ENCODE assay signal across 14 cellular contexts in genomic region chr12:90958995-90959394, GRCh38. TPM values are rescaled to one million over a fixed set of nuclear protein-coding genes. Genes with fewer than 3 reads are reported as not detected.
DNase-seq lines count a peak whose midpoint lies in the region; TF ChIP-seq lines count a peak whose summit lies in the region.
"Had no signal": no experiment of that assay in that cellular context is flagged by ENCODE, and none has a peak within 500 bp of the region (broad histone marks: within the 10 kb centered on the region; RNA-seq: fewer than 3 reads in every experiment).

No MANE protein-coding gene starts in this region.

- peak overlapping the region; percentile 30 for H3K4me2 ChIP-seq in osteoblast (ENCODE audit: insufficient read depth, low read length)

- H3K36me3 ChIP-seq in osteoblast (ENCODE audit: insufficient read depth, low read length), result no peaks in the 10 kb centered on the region
- H3K36me3 ChIP-seq: left ventricle myocardium inferior, neutrophil, upper lobe of left lung had no signal

- no peaks in the 10 kb centered on the region for H3K4me1 ChIP-seq in osteoblast (ENCODE audit: insufficient read depth, low read length)
- H3K4me1 ChIP-seq: left ventricle myocardium inferior, upper lobe of left lung had no signal

- H2AFZ ChIP-seq in osteoblast (ENCODE audit: low read length), result peak overlapping the region; percentile 70

- H3K27ac Mint-ChIP-seq in activated naive CD8-positive, alpha-beta T cell treated with anti-CD3 and anti-CD28 coated beads for 36 hours, result no peak overlapping the region

- no peak overlapping the region for H3K4me3 Mint-ChIP-seq in activated naive CD8-positive, alpha-beta T cell treated with anti-CD3 and anti-CD28 coated beads for 36 hours

- no peak overlapping the region for H3K27ac ChIP-seq in osteoblast (ENCODE audit: low read depth, low read length)
- H3K27ac ChIP-seq: 22Rv1, left ventricle myocardium inferior, neutrophil, upper lobe of left lung had no signal

- no peaks in the 10 kb centered on the region for H3K79me2 ChIP-seq in osteoblast (ENCODE audit: insufficient read depth, low read length)

- H3K9me3 Mint-ChIP-seq in activated naive CD8-positive, alpha-beta T cell treated with anti-CD3 and anti-CD28 coated beads for 36 hours, result no peaks in the 10 kb centered on the region

- H3K9me3 ChIP-seq in osteoblast (ENCODE audit: low read depth, low read length), result no peaks in the 10 kb centered on the region
- H3K9me3 ChIP-seq: left ventricle myocardium inferior, neutrophil, upper lobe of left lung had no signal

- DNase-seq in DMS 273 (lab: John Stamatoyannopoulos, UW; ENCODE audit: unreplicated experiment) (peak; percentile 2), DMS 273 treated with DMSO at 0.1 percent for 48 hours (lab: John Stamatoyannopoulos, UW) (no peak), M059J (ENCODE audit: low read depth) (peak; percentile 23), dermis blood vessel endothelial cell (peak; percentile 23), osteoblast (ENCODE audit: insufficient read length, low spot score, missing footprints) (peak; percentile 86), NCI-H2196 (lab: John Stamatoyannopoulos, UW; ENCODE audit: unreplicated experiment) (no peak), NCI-H2107 (lab: John Stamatoyannopoulos, UW) (no peak)
- DNase-seq in activated naive CD8-positive, alpha-beta T cell treated with anti-CD3 and anti-CD28 coated beads for 36 hours, result no peak
- DNase-seq: activated CD4-positive, alpha-beta T cell treated with anti-CD3 and anti-CD28 coated beads, Interleukin-2, amount 50 U/mL, for 4 hours; left ventricle myocardium inferior; upper lobe of left lung had no signal

- H3K4me3 ChIP-seq in osteoblast (ENCODE audit: insufficient read depth, low read length), result no peak overlapping the region
- H3K4me3 ChIP-seq: left ventricle myocardium inferior, upper lobe of left lung had no signal

- H3K4me1 Mint-ChIP-seq in activated naive CD8-positive, alpha-beta T cell treated with anti-CD3 and anti-CD28 coated beads for 36 hours, result no peaks in the 10 kb centered on the region

- no peaks in the 10 kb centered on the region for H4K20me1 ChIP-seq in osteoblast (ENCODE audit: insufficient read depth, low read length)

- no peaks in the 10 kb centered on the region for H3K27me3 ChIP-seq in osteoblast (ENCODE audit: insufficient read depth, low read length)
- H3K27me3 ChIP-seq: neutrophil, upper lobe of left lung had no signal

- H3K36me3 Mint-ChIP-seq in activated naive CD8-positive, alpha-beta T cell treated with anti-CD3 and anti-CD28 coated beads for 36 hours, result no peaks in the 10 kb centered on the region

- TF ChIP-seq CTCF in osteoblast (IDR thresholded peaks at IDR 0.05; ENCODE audit: extremely low read depth, low read depth, low read length), result no peak

- H3K27me3 Mint-ChIP-seq in activated naive CD8-positive, alpha-beta T cell treated with anti-CD3 and anti-CD28 coated beads for 36 hours, result peaks cover 3% of the 10 kb centered on the region

RNA-seq across cellular contexts. Expression of gene CCER1, which starts 4.0 kb away (rescaled TPM):
- total RNA-seq in M059J (2014; rRNA removed; shearing (Covaris generic)), result not detected in 2 replicates
- not detected in 2 replicates for total RNA-seq in dermis blood vessel endothelial cell
- total RNA-seq in osteoblast, result not detected in 2 replicates
- not detected for total RNA-seq in activated naive CD8-positive, alpha-beta T cell treated with anti-CD3 and anti-CD28 coated beads for 36 hours
- total RNA-seq: glomerular endothelial cell, left ventricle myocardium inferior, upper lobe of left lung had no signal

RNA-seq across cellular contexts. Expression of gene EPYC, which starts 45.8 kb away (rescaled TPM):
- total RNA-seq in M059J (2014; rRNA removed; shearing (Covaris generic)), result 0.17 TPM in 1 of 2 replicates, not detected in the other
- total RNA-seq in dermis blood vessel endothelial cell, result not detected in 2 replicates
- total RNA-seq in osteoblast, result 1.8 TPM in 2 replicates
- total RNA-seq in activated naive CD8-positive, alpha-beta T cell treated with anti-CD3 and anti-CD28 coated beads for 36 hours, result not detected
- total RNA-seq: glomerular endothelial cell, left ventricle myocardium inferior, upper lobe of left lung had no signal

Comparison
In these comparisons a context has a peak if more than half of its experiments do, and no peak if none do; other contexts are left out.
1. DNase-seq: peak in DMS 273 (single experiment), M059J (single experiment), dermis blood vessel endothelial cell (single experiment) and osteoblast (single experiment); none in DMS 273 treated with DMSO at 0.1 percent for 48 hours (single experiment), activated naive CD8-positive, alpha-beta T cell treated with anti-CD3 and anti-CD28 coated beads for 36 hours (single experiment), NCI-H2196 (single experiment) and NCI-H2107 (single experiment).